In the genomic region with DNA sequence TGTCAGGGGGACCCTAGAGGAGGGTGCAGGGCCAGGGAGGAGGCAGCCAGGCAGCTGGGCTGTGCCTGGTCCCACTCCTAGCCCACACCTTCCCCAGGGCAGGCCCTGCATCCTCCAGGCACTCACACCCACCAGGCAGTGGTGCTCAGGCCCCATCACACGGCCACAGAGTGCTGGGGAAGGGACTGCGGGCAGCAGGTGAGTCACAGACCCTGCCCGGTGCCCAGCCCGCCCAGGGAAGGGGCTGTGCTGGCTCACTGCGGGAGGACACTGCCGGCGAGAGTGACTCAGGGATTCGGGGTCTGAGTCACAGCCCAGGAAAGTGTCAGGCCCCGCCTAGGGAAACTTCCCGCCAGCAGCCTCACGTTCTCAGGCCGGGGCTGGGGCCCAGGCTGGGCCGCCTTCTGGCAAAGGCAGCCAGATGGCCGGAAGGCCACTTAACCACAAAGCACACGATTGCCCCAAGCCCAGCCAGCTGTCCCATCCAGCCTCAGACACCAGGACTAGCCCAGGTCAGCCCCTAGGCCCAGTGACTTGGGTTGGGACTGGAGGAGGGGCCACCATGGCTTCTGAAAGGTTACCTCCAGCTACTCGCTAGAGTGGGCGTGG, we compare ENCODE assay signal across 1 cellular context.
TF ChIP-seq lines count a peak whose summit lies in the region.

No MANE protein-coding gene starts in this region.

TF ChIP-seq in SK-N-SH, 30 proteins besides CTCF, POLR2A, EP300 and RAD21 (continued from another document):
- TF ChIP-seq, protein P1, sequence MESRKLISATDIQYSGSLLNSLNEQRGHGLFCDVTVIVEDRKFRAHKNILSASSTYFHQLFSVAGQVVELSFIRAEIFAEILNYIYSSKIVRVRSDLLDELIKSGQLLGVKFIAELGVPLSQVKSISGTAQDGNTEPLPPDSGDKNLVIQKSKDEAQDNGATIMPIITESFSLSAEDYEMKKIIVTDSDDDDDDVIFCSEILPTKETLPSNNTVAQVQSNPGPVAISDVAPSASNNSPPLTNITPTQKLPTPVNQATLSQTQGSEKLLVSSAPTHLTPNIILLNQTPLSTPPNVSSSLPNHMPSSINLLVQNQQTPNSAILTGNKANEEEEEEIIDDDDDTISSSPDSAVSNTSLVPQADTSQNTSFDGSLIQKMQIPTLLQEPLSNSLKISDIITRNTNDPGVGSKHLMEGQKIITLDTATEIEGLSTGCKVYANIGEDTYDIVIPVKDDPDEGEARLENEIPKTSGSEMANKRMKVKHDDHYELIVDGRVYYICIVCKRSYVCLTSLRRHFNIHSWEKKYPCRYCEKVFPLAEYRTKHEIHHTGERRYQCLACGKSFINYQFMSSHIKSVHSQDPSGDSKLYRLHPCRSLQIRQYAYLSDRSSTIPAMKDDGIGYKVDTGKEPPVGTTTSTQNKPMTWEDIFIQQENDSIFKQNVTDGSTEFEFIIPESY (IDR thresholded peaks at IDR 0.05; ENCODE audit: borderline replicate concordance, low read depth) = 0 out of 2 replicates have a peak, but pooled peaks have one; percentile 58
- TF ChIP-seq TCF12 (IDR thresholded peaks at IDR 0.05) (peak; percentile 94), ELF1 (IDR thresholded peaks at IDR 0.05) (no peak), FOXJ3 (CRISPR knock-in tag; IDR thresholded peaks at IDR 0.05) (no peak), SMC3 (IDR thresholded peaks at IDR 0.05; ENCODE audit: low read depth, low read length) (peak; percentile 11; the same call in 1 of the 2 replicates), USF1 (IDR thresholded peaks at IDR 0.05; ENCODE audit: borderline replicate concordance, low read depth) (0 out of 2 replicates have a peak, but pooled peaks have one; percentile 14), REST (IDR thresholded peaks at IDR 0.05; ENCODE audit: low read depth, low read length) (peak; percentile 46; the same call in 1 of the 2 replicates), MAX (IDR thresholded peaks at IDR 0.05; ENCODE audit: low read depth) (peak; percentile 85), MXI1 (IDR thresholded peaks at IDR 0.05; ENCODE audit: low read depth, low read length) (no peak), MEF2A (IDR thresholded peaks at IDR 0.05; ENCODE audit: borderline replicate concordance, low read depth) (no peak), EZH2phosphoT487 (IDR thresholded peaks at IDR 0.05; ENCODE audit: borderline replicate concordance, low read depth) (no peak)
TF ChIP-seq in SK-N-SH: peak in this region for 12.
